ENCODE assay signal across 8 cellular contexts in the genomic region with DNA sequence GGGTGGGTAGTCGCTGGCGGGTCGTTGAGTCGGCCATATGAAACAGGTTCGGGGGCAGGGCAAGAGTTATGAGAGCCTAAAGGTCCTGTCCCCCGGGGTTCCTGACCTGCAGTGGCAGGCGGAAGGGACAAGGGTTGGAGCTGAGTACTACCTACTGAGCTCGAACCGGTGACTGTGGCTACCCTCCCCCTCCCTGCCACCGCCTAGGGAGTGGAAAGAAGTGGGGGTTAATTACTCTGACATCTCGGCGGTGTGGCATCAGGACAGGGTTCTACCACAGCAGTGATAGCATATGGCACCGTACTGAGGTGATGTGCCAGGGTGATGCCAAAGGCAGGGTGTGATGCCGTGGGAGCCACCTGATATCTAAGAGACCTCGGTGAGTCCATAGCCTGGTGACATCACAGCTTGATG. TPM values are rescaled to one million over a fixed set of nuclear protein-coding genes. Genes with fewer than 3 reads are reported as not detected.
DNase-seq lines count a peak whose midpoint lies in the region; ATAC-seq and TF ChIP-seq lines count a peak whose summit lies in the region.

No MANE protein-coding gene starts in this region.

- peak overlapping the region; percentile 56 for H3K4me3 ChIP-seq in epithelial cell of proximal tubule (ENCODE audit: low read depth, low read length)
- peak overlapping the region; percentile 70 to 71 for H3K4me3 ChIP-seq in neutrophil (ENCODE audit: low read depth in 1 of 2, low read length in 1 of 2)

- DNase-seq in stimulated activated CD4-positive, alpha-beta T cell treated with anti-CD3 and anti-CD28 coated beads, TNF-alpha, amount 100 ng/mL, for 48 hours (ENCODE audit: low read depth in 3 of 3): peak in 2 of 3 donors; percentile 0 to 8
- no peak for DNase-seq in stimulated activated CD4-positive, alpha-beta T cell treated with anti-CD3 and anti-CD28 coated beads, Interleukin-2, amount 100 ng/mL, for 48 hours
- peak; percentile 51 for DNase-seq in NCI-H345 (lab: John Stamatoyannopoulos, UW)
- DNase-seq in epithelial cell of proximal tubule (ENCODE audit: low read depth): no peak
- DNase-seq in retina: no peak
- DNase-seq in cortex of kidney (lab: John Stamatoyannopoulos, UW): no peak

- no peaks in the 10 kb centered on the region for H3K27me3 ChIP-seq in neutrophil

- TF ChIP-seq CTCF in epithelial cell of proximal tubule (conservative IDR thresholded peaks at IDR 0.05; ENCODE audit: low read depth, low read length): no peak
- TF ChIP-seq CTCF in neutrophil (IDR thresholded peaks at IDR 0.05): no peak

- peak overlapping the region; percentile 83 for H3K27ac ChIP-seq in neutrophil

- peak; percentile 47 for ATAC-seq in HG02759 (IDR thresholded peaks at IDR 0.05; ENCODE audit: unreplicated experiment)

- H3K4me1 ChIP-seq in neutrophil (ENCODE audit: control insufficient read depth in 1 of 2, insufficient read depth in 1 of 2, low read depth in 1 of 2, low read length in 1 of 2): peaks cover 13 to 17% of the 10 kb centered on the region in 2 experiments

- H3K36me3 ChIP-seq in neutrophil: peaks cover 11% of the 10 kb centered on the region

- H3K9me3 ChIP-seq in neutrophil: no peaks in the 10 kb centered on the region

RNA-seq across cellular contexts. Expression of a gene that starts 0.3 kb away (rescaled TPM):
- 4.2 and 7.1 TPM in 2 replicates for total RNA-seq in epithelial cell of proximal tubule

RNA-seq across cellular contexts. Expression of a gene that starts 0.5 kb away (rescaled TPM):
- 46.5 and 59.2 TPM in 2 replicates for total RNA-seq in epithelial cell of proximal tubule

RNA-seq across cellular contexts. Expression of a gene that starts 47.0 kb away (rescaled TPM):
- 0.36 and 1.8 TPM in 2 replicates for total RNA-seq in epithelial cell of proximal tubule

Comparison
In these comparisons a context has a peak if more than half of its experiments do, and no peak if none do; other contexts are left out.
1. DNase-seq: peak in stimulated activated CD4-positive, alpha-beta T cell treated with anti-CD3 and anti-CD28 coated beads, TNF-alpha, amount 100 ng/mL, for 48 hours (2 of 3) and NCI-H345 (single experiment); none in stimulated activated CD4-positive, alpha-beta T cell treated with anti-CD3 and anti-CD28 coated beads, Interleukin-2, amount 100 ng/mL, for 48 hours (0 of 2), epithelial cell of proximal tubule (single experiment), retina (single experiment) and cortex of kidney (single experiment).